Comparison of ENCODE assay signal across 13 cellular contexts in genomic region chr17:41582061-41582968, GRCh38. TPM values are rescaled to one million over a fixed set of nuclear protein-coding genes. Genes with fewer than 3 reads are reported as not detected.
"Had no signal": no experiment of that assay in that cellular context is flagged by ENCODE, and none has a peak within 500 bp of the region (broad histone marks: within the 10 kb centered on the region; RNA-seq: fewer than 3 reads in every experiment).

No MANE protein-coding gene starts in this region.

RNA-seq across cellular contexts. Expression of gene KRT14, which starts 4.4 kb away (rescaled TPM):
- total RNA-seq: activated CD4-positive, alpha-beta T cell treated with anti-CD3 and anti-CD28 coated beads for 36 hours; activated CD4-positive, alpha-beta T cell treated with anti-CD3 and anti-CD28 coated beads, Interleukin-2, amount 10 ng/mL, durations not matched to agents 7 days and 5 days; activated CD8-positive, alpha-beta T cell treated with anti-CD3 and anti-CD28 coated beads, Interleukin-2, amount 10 ng/mL, durations not matched to agents 7 days and 5 days; activated naive CD4-positive, alpha-beta T cell treated with anti-CD3 and anti-CD28 coated beads for 36 hours; activated naive CD4-positive, alpha-beta T cell treated with anti-CD3 and anti-CD28 coated beads, Interleukin-2, amount 50 U/mL, for 72 hours; activated T-helper 2 cell treated with anti-CD3 and anti-CD28 coated beads, Interferon-gamma antibody, Interleukin-2, Interleukin-4, amounts not matched to agents 10 μg/mL and 5 μg/mL and 100 μg/mL, durations not matched to agents 14 hours and 24 hours and 36 hours; LHCN-M2; T-cell; T-helper 17 cell; WTC11 had no signal

RNA-seq across cellular contexts. Expression of gene KRT9, which starts 10.5 kb away (rescaled TPM):
- total RNA-seq: activated CD4-positive, alpha-beta T cell treated with anti-CD3 and anti-CD28 coated beads for 36 hours; activated CD4-positive, alpha-beta T cell treated with anti-CD3 and anti-CD28 coated beads, Interleukin-2, amount 10 ng/mL, durations not matched to agents 7 days and 5 days; activated CD8-positive, alpha-beta T cell treated with anti-CD3 and anti-CD28 coated beads, Interleukin-2, amount 10 ng/mL, durations not matched to agents 7 days and 5 days; activated naive CD4-positive, alpha-beta T cell treated with anti-CD3 and anti-CD28 coated beads for 36 hours; activated naive CD4-positive, alpha-beta T cell treated with anti-CD3 and anti-CD28 coated beads, Interleukin-2, amount 50 U/mL, for 72 hours; activated T-helper 2 cell treated with anti-CD3 and anti-CD28 coated beads, Interferon-gamma antibody, Interleukin-2, Interleukin-4, amounts not matched to agents 10 μg/mL and 5 μg/mL and 100 μg/mL, durations not matched to agents 14 hours and 24 hours and 36 hours; body of pancreas; LHCN-M2; OCI-LY7; SJSA1; T-cell; T-helper 17 cell; WTC11 had no signal

RNA-seq across cellular contexts. Expression of gene KRT16, which starts 30.3 kb away (rescaled TPM):
- total RNA-seq: activated CD4-positive, alpha-beta T cell treated with anti-CD3 and anti-CD28 coated beads for 36 hours; activated CD4-positive, alpha-beta T cell treated with anti-CD3 and anti-CD28 coated beads, Interleukin-2, amount 10 ng/mL, durations not matched to agents 7 days and 5 days; activated CD8-positive, alpha-beta T cell treated with anti-CD3 and anti-CD28 coated beads, Interleukin-2, amount 10 ng/mL, durations not matched to agents 7 days and 5 days; activated naive CD4-positive, alpha-beta T cell treated with anti-CD3 and anti-CD28 coated beads for 36 hours; activated naive CD4-positive, alpha-beta T cell treated with anti-CD3 and anti-CD28 coated beads, Interleukin-2, amount 50 U/mL, for 72 hours; activated T-helper 2 cell treated with anti-CD3 and anti-CD28 coated beads, Interferon-gamma antibody, Interleukin-2, Interleukin-4, amounts not matched to agents 10 μg/mL and 5 μg/mL and 100 μg/mL, durations not matched to agents 14 hours and 24 hours and 36 hours; LHCN-M2; OCI-LY7; T-cell; T-helper 17 cell; WTC11 had no signal

RNA-seq across cellular contexts. Expression of gene KRT17, which starts 42.1 kb away (rescaled TPM):
- total RNA-seq: activated CD4-positive, alpha-beta T cell treated with anti-CD3 and anti-CD28 coated beads for 36 hours; activated CD8-positive, alpha-beta T cell treated with anti-CD3 and anti-CD28 coated beads, Interleukin-2, amount 10 ng/mL, durations not matched to agents 7 days and 5 days; activated naive CD4-positive, alpha-beta T cell treated with anti-CD3 and anti-CD28 coated beads for 36 hours; activated T-helper 2 cell treated with anti-CD3 and anti-CD28 coated beads, Interferon-gamma antibody, Interleukin-2, Interleukin-4, amounts not matched to agents 10 μg/mL and 5 μg/mL and 100 μg/mL, durations not matched to agents 14 hours and 24 hours and 36 hours; T-cell; T-helper 17 cell had no signal

RNA-seq across cellular contexts. Expression of gene KRT19, which starts 54.2 kb away (rescaled TPM):
- total RNA-seq: activated CD4-positive, alpha-beta T cell treated with anti-CD3 and anti-CD28 coated beads for 36 hours; activated CD4-positive, alpha-beta T cell treated with anti-CD3 and anti-CD28 coated beads, Interleukin-2, amount 10 ng/mL, durations not matched to agents 7 days and 5 days; activated CD8-positive, alpha-beta T cell treated with anti-CD3 and anti-CD28 coated beads, Interleukin-2, amount 10 ng/mL, durations not matched to agents 7 days and 5 days; activated naive CD4-positive, alpha-beta T cell treated with anti-CD3 and anti-CD28 coated beads for 36 hours; activated naive CD4-positive, alpha-beta T cell treated with anti-CD3 and anti-CD28 coated beads, Interleukin-2, amount 50 U/mL, for 72 hours; activated T-helper 2 cell treated with anti-CD3 and anti-CD28 coated beads, Interferon-gamma antibody, Interleukin-2, Interleukin-4, amounts not matched to agents 10 μg/mL and 5 μg/mL and 100 μg/mL, durations not matched to agents 14 hours and 24 hours and 36 hours; LHCN-M2; OCI-LY7; SJSA1; T-helper 17 cell had no signal
